In genomic region chrY:13830089-13830488, GRCh38 we compare ENCODE assay signal across 26 cellular contexts.
"Had no signal": no experiment of that assay in that cellular context is flagged by ENCODE, and none has a peak within 500 bp of the region (broad histone marks: within the 10 kb centered on the region; RNA-seq: fewer than 3 reads in every experiment).

No MANE protein-coding gene starts in this region.

- H3K36me3 Mint-ChIP-seq: brain had no signal

- H3K27me3 ChIP-seq: cardiac muscle cell, MG63, Peyer's patch, SJSA1 had no signal

- H3K4me1 Mint-ChIP-seq: activated naive CD4-positive, alpha-beta T cell treated with anti-CD3 and anti-CD28 coated beads, Interleukin-2, amount 50 U/mL, for 24 hours; brain had no signal

- H3K9me3 Mint-ChIP-seq: activated naive CD4-positive, alpha-beta T cell treated with anti-CD3 and anti-CD28 coated beads, Interleukin-2, amount 50 U/mL, for 24 hours had no signal

- H3K4me3 Mint-ChIP-seq: activated naive CD4-positive, alpha-beta T cell treated with anti-CD3 and anti-CD28 coated beads, Interleukin-2, amount 50 U/mL, for 24 hours; brain; T-helper 17 cell; WTC11 had no signal

- FAIRE-seq: astrocyte had no signal

- H3K4me3 ChIP-seq: cardiac muscle cell, MG63, Peyer's patch, SJSA1 had no signal

- H3K36me3 ChIP-seq: cardiac muscle cell, MG63, Peyer's patch, SJSA1 had no signal

- H3K27ac ChIP-seq: cardiac muscle cell, Peyer's patch, SJSA1 had no signal

- H3K4me1 ChIP-seq: Peyer's patch, SJSA1 had no signal

- H3K9me3 ChIP-seq: MG63, Peyer's patch, SJSA1 had no signal

- DNase-seq: activated CD4-positive, CD25-positive, alpha-beta regulatory T cell treated with anti-CD3 and anti-CD28 coated beads, Interleukin-2, amount 50 U/mL, for 72 hours; activated effector memory CD4-positive, alpha-beta T cell treated with Interleukin-2 at 50 U/mL for 16 hours; activated naive CD4-positive, alpha-beta T cell; activated T-cell treated with anti-CD3 and anti-CD28 coated beads, Interleukin-2, amount 50 U/mL, for 48 hours; amygdala; KBM-7; MG63; MV-4-11; NCI-H1105; NCI-H1436; NCI-H1694 treated with DMSO at 0.1 percent for 48 hours; NCI-H2081; NCI-H446; NCI-H524; Peyer's patch; SHP77; SW 1271; T-helper 17 cell; T-helper 9 cell had no signal

- H3K27ac Mint-ChIP-seq: activated naive CD4-positive, alpha-beta T cell treated with anti-CD3 and anti-CD28 coated beads, Interleukin-2, amount 50 U/mL, for 24 hours; brain; T-helper 17 cell; WTC11 had no signal

- ATAC-seq: SK-N-SH treated with all-trans-retinoic acid at 6 μM for 48 hours, T-helper 17 cell, WTC11 had no signal

- H3K27me3 Mint-ChIP-seq: activated naive CD4-positive, alpha-beta T cell treated with anti-CD3 and anti-CD28 coated beads, Interleukin-2, amount 50 U/mL, for 24 hours; brain; T-helper 17 cell had no signal
